Comparison of ENCODE assay signal across 25 cellular contexts in genomic region chr5:15797116-15797515, GRCh38.
"Had no signal": no experiment of that assay in that cellular context is flagged by ENCODE, and none has a peak within 500 bp of the region (broad histone marks: within the 10 kb centered on the region; RNA-seq: fewer than 3 reads in every experiment).

No MANE protein-coding gene starts in this region.

- H3K9me3 ChIP-seq: esophagus squamous epithelium, gastroesophageal sphincter, left ventricle myocardium inferior, lower lobe of right lung, ovary, testis, tibial nerve, upper lobe of right lung, vagina had no signal

- H3K27ac Mint-ChIP-seq: memory B cell; natural killer cell treated with Interleukin-12 subunit alpha and Interleukin-12 subunit beta and Interleukin-15 and Interleukin-18, amount 100 ng/mL, for 72 hours; neural progenitor cell; stimulated activated effector memory CD8-positive, alpha-beta T cell treated with anti-CD3 and anti-CD28 coated beads, Interleukin-12 subunit alpha, Interleukin-12 subunit beta, amount 100 ng/mL, for 72 hours had no signal

- H3K4me3 Mint-ChIP-seq: memory B cell; mesothelial cell of epicardium; natural killer cell treated with Interleukin-12 subunit alpha and Interleukin-12 subunit beta and Interleukin-15 and Interleukin-18, amount 100 ng/mL, for 72 hours; neural progenitor cell; stimulated activated effector memory CD8-positive, alpha-beta T cell treated with anti-CD3 and anti-CD28 coated beads, Interleukin-12 subunit alpha, Interleukin-12 subunit beta, amount 100 ng/mL, for 72 hours had no signal

- H3K36me3 ChIP-seq: esophagus squamous epithelium, gastroesophageal sphincter, left ventricle myocardium inferior, lower lobe of right lung, neural progenitor cell, ovary, tibial nerve, upper lobe of right lung, vagina had no signal

- H3K27me3 ChIP-seq: esophagus squamous epithelium, gastroesophageal sphincter, neural progenitor cell, ovary, testis, tibial nerve, upper lobe of right lung, vagina had no signal

- H3K4me3 ChIP-seq: esophagus squamous epithelium, gastroesophageal sphincter, left ventricle myocardium inferior, lower lobe of right lung, neural progenitor cell, ovary, smooth muscle cell, testis, tibial nerve, upper lobe of right lung, vagina had no signal

- H3K4me1 Mint-ChIP-seq: memory B cell; stimulated activated effector memory CD8-positive, alpha-beta T cell treated with anti-CD3 and anti-CD28 coated beads, Interleukin-12 subunit alpha, Interleukin-12 subunit beta, amount 100 ng/mL, for 72 hours had no signal

- H3K27ac ChIP-seq: esophagus squamous epithelium, gastroesophageal sphincter, left ventricle myocardium inferior, lower lobe of right lung, neural progenitor cell, ovary, testis, tibial nerve, upper lobe of right lung, vagina had no signal

- H3K36me3 Mint-ChIP-seq: memory B cell; natural killer cell treated with Interleukin-12 subunit alpha and Interleukin-12 subunit beta and Interleukin-15 and Interleukin-18, amount 100 ng/mL, for 72 hours; stimulated activated effector memory CD8-positive, alpha-beta T cell treated with anti-CD3 and anti-CD28 coated beads, Interleukin-12 subunit alpha, Interleukin-12 subunit beta, amount 100 ng/mL, for 72 hours had no signal

- H3K27me3 Mint-ChIP-seq: memory B cell; natural killer cell treated with Interleukin-12 subunit alpha and Interleukin-12 subunit beta and Interleukin-15 and Interleukin-18, amount 100 ng/mL, for 72 hours had no signal

- DNase-seq: cortex of kidney; effector memory CD4-positive, alpha-beta T cell; esophagus squamous epithelium; foreskin fibroblast; glutamatergic neuron; islet precursor cell; left ventricle myocardium inferior; lower lobe of right lung; nucleus accumbens; ovary; right cardiac atrium; stimulated activated CD4-positive, alpha-beta T cell treated with anti-CD3 and anti-CD28 coated beads, Interleukin-4, amount 100 ng/mL, for 1 hour; stimulated activated CD8-positive, alpha-beta memory T cell treated with anti-CD3 and anti-CD28 coated beads, Interleukin-4, amount 100 ng/mL, for 48 hours; stimulated activated naive CD8-positive, alpha-beta T cell treated with anti-CD3 and anti-CD28 coated beads, Interleukin-15, Interleukin-2, amounts not matched to agents 100 U/mL and 50 U/mL, for 24 hours; testis; upper lobe of right lung had no signal
